Comparison of ENCODE assay signal across 11 cellular contexts in the genomic region with DNA sequence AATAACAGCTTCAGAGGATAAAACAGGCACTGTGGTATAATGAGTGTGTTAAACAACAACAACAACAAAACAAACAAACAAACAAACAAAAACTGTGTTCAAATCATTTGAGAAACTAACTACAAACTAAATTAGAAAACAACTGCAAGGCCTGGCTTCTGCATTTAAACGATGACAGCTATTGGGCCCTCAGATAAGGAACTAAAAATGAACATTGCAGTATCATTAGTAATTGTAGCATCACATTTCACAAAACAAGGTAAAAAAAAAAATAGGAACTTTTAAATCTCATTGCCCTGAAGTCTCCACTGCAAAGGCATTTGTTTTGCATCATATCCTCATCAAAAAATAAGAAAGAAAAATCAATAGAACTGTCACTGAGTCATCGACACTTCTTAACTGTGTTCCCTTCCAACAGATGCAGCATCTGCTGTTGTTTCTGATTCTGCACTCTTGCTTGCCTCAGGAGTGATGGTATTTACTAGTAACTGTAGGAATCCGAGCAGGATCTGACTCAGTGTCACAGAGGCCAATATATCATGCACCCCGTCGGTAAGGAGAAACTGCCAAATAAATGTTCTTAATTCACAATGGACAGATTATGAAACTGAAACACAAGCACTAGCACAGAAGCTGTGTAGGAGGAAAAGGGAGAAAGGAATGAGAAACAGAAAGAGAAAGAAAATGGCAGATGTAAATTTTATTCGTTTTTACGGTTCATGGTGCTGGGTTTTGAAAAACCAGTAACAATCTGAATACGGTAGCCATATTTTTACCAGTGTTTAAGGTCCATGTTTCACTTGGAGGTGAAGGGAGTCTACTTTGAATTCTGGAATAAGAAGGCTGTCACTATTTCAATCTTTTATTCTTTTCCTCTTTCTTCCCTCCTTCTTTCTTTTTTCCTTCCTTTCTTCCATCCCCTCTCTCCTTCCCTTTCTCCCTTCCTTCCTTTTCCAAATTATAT.
A peak's percentile ranks its signal among the peaks of the same experiment; 100 is the strongest.
DNase-seq lines count a peak whose midpoint lies in the region; ATAC-seq, FAIRE-seq and TF ChIP-seq lines count a peak whose summit lies in the region.
"Had no signal": no experiment of that assay in that cellular context is flagged by ENCODE, and none has a peak within 500 bp of the region (broad histone marks: within the 10 kb centered on the region; RNA-seq: fewer than 3 reads in every experiment).

No MANE protein-coding gene starts in this region.

- in situ Hi-C loops in gastrocnemius medialis (cut with MboI; ENCODE audit: low sequenced_read_pairs in 4 of 4) = no loop called here

- H3K79me2 ChIP-seq in astrocyte (ENCODE audit: insufficient read depth, low read length) = no peaks in the 10 kb centered on the region

- no peaks in the 10 kb centered on the region for H3K9me3 Mint-ChIP-seq in astrocyte (ENCODE audit: unreplicated experiment)

- peak overlapping the region; percentile 90 for H3K27ac Mint-ChIP-seq in astrocyte (ENCODE audit: unreplicated experiment)

- no peaks in the 10 kb centered on the region for H3K27me3 Mint-ChIP-seq in astrocyte (ENCODE audit: low read depth, unreplicated experiment)

- H3K4me1 Mint-ChIP-seq in astrocyte (ENCODE audit: low read depth, unreplicated experiment) = peaks cover 30% of the 10 kb centered on the region

- H3K27ac ChIP-seq in astrocyte (ENCODE audit: low read depth, low read length) (peak overlapping the region; percentile 48), gastrocnemius medialis (peak overlapping the region in 3 of 4 donors; percentile 36 to 43 (median 42))

- TF ChIP-seq CTCF in astrocyte (IDR thresholded peaks at IDR 0.05; ENCODE audit: insufficient read depth, low read depth, low read length) (no peak), gastrocnemius medialis (IDR thresholded peaks at IDR 0.05 in 4 of 5, conservative IDR thresholded peaks at IDR 0.05 in 1 of 5) (no peak)

- H2AFZ ChIP-seq in astrocyte (ENCODE audit: low read depth, low read length) = peak overlapping the region; percentile 39

- no peak overlapping the region for H3K4me3 ChIP-seq in astrocyte (ENCODE audit: insufficient read depth, low read depth, low read length)
- H3K4me3 ChIP-seq in gastrocnemius medialis = peak overlapping the region in 2 of 4 donors; percentile 17 to 31

- intact Hi-C loops in left ventricle myocardium superior (cut with micrococcal nuclease) = no loop called here
- intact Hi-C loops in gastrocnemius medialis (cut with DNase I; ENCODE audit: low total_unique reads) = no loop called here

- peak overlapping the region; percentile 80 for H3K4me2 ChIP-seq in astrocyte (ENCODE audit: low read length)

- DNase-seq in HCEC 1CT (peak; percentile 96), astrocyte (ENCODE audit: low read depth) (peak; percentile 72), left ventricle myocardium superior (no peak), gastrocnemius medialis (peak; percentile 21 to 25), occipital lobe (lab: John Stamatoyannopoulos, UW) (no peak), NCI-H345 treated with DMSO at 0.1 percent for 48 hours (lab: John Stamatoyannopoulos, UW; ENCODE audit: unreplicated experiment) (no peak)
- DNase-seq: activated CD8-positive, alpha-beta memory T cell treated with anti-CD3 and anti-CD28 coated beads, Interleukin-2, amount 50 U/mL, for 48 hours; IMR-90; SHP77 treated with DMSO at 0.1 percent for 48 hours had no signal

- H3K36me3 Mint-ChIP-seq in astrocyte (ENCODE audit: low read depth, unreplicated experiment) = no peaks in the 10 kb centered on the region

- H3K9ac ChIP-seq in astrocyte (ENCODE audit: low read length) = peak overlapping the region; percentile 47

- H3K4me1 ChIP-seq in astrocyte (ENCODE audit: insufficient read depth, low read length) (peaks cover 13% of the 10 kb centered on the region), gastrocnemius medialis (no peaks in the 10 kb centered on the region)

- H3K27me3 ChIP-seq in astrocyte (ENCODE audit: insufficient read depth, low read length) = no peaks in the 10 kb centered on the region
- no peaks in the 10 kb centered on the region for H3K27me3 ChIP-seq in gastrocnemius medialis

- H3K4me3 Mint-ChIP-seq in astrocyte (ENCODE audit: unreplicated experiment) = no peak overlapping the region

- no peaks in the 10 kb centered on the region for H4K20me1 ChIP-seq in astrocyte (ENCODE audit: insufficient read depth, low read length)

- H3K9me3 ChIP-seq in astrocyte (ENCODE audit: insufficient read depth, low read depth, low read length) (no peaks in the 10 kb centered on the region), gastrocnemius medialis (no peaks in the 10 kb centered on the region)

- no peak for TF ChIP-seq POLR2A in gastrocnemius medialis (IDR thresholded peaks at IDR 0.05)

- no peak for FAIRE-seq in astrocyte (lab: Jason Lieb, UNC)

- H3K36me3 ChIP-seq in astrocyte (ENCODE audit: insufficient read depth, low read length) = no peaks in the 10 kb centered on the region
- no peaks in the 10 kb centered on the region for H3K36me3 ChIP-seq in gastrocnemius medialis

- ATAC-seq in left ventricle myocardium superior (peak; percentile 86), gastrocnemius medialis (peak; percentile 78), GM21786 (IDR thresholded peaks at IDR 0.05; ENCODE audit: unreplicated experiment) (no peak), HG02981 (IDR thresholded peaks at IDR 0.05; ENCODE audit: unreplicated experiment) (no peak)

Comparison
In these comparisons a context has a peak if more than half of its experiments do, and no peak if none do; other contexts are left out.
1. DNase-seq: peak in HCEC 1CT (single experiment), astrocyte (single experiment) and gastrocnemius medialis (2 of 2); none in left ventricle myocardium superior (single experiment), occipital lobe (single experiment) and NCI-H345 treated with DMSO at 0.1 percent for 48 hours (single experiment).
2. ATAC-seq: peak in left ventricle myocardium superior (single experiment) and gastrocnemius medialis (2 of 2); none in GM21786 (single experiment) and HG02981 (single experiment).